Comparison of ENCODE assay signal across 9 cellular contexts in genomic region chr15:68559342-68560310, GRCh38. TPM values are rescaled to one million over a fixed set of nuclear protein-coding genes. Genes with fewer than 3 reads are reported as not detected.
DNase-seq lines count a peak whose midpoint lies in the region; ATAC-seq, FAIRE-seq and TF ChIP-seq lines count a peak whose summit lies in the region.
"Had no signal": no experiment of that assay in that cellular context is flagged by ENCODE, and none has a peak within 500 bp of the region (broad histone marks: within the 10 kb centered on the region; RNA-seq: fewer than 3 reads in every experiment).

No MANE protein-coding gene starts in this region.

- H2AFZ ChIP-seq in neuron (ENCODE audit: low read depth, low read length), result peak overlapping the region; percentile 57

- TF ChIP-seq CTCF in RWPE2 (IDR thresholded peaks at IDR 0.05; ENCODE audit: poor library complexity, severe bottlenecking), result peak; percentile 99

- peaks cover 0 to 1% (median 0%) of the 10 kb centered on the region in 3 donors for H3K9me3 Mint-ChIP-seq in IgD-negative memory B cell

- H3K36me3 ChIP-seq in RWPE2 (ENCODE audit: low read depth) (no peaks in the 10 kb centered on the region), neuron (ENCODE audit: insufficient read depth, low read length) (no peaks in the 10 kb centered on the region), stomach smooth muscle (ENCODE audit: control insufficient read depth in 2 of 2, insufficient read depth in 2 of 2, low read length in 2 of 2) (no peaks in the 10 kb centered on the region)

- ATAC-seq in RWPE2 (ENCODE audit: low read depth), result peak; percentile 89

- H3K4me3 ChIP-seq in RWPE2 (ENCODE audit: severe bottlenecking) (peak overlapping the region; percentile 17), neuron (ENCODE audit: low read length) (peak overlapping the region; percentile 47), stomach smooth muscle (ENCODE audit: low read length in 2 of 2) (peak overlapping the region; percentile 55 to 71)

- peak overlapping the region; percentile 75 to 94 (median 85) for H3K4me3 Mint-ChIP-seq in IgD-negative memory B cell

- peak; percentile 31 to 38 for DNase-seq in NCI-H187 (lab: John Stamatoyannopoulos, UW)
- no peak for DNase-seq in NCI-H187 treated with DMSO at 0.1 percent for 48 hours (lab: John Stamatoyannopoulos, UW)
- peak; percentile 85 for DNase-seq in RWPE2 (ENCODE audit: low spot score)
- peak; percentile 64 for DNase-seq in activated gamma-delta T cell treated with Interleukin-2 at 50 U/mL for 16 hours
- peak; percentile 63 to 85 for DNase-seq in frontal cortex (ENCODE audit: low spot score in 2 of 2)

- H3K27ac Mint-ChIP-seq in IgD-negative memory B cell, result peak overlapping the region in 2 of 3 donors; percentile 5 to 71

- no peak overlapping the region for H3K9ac ChIP-seq in stomach smooth muscle (ENCODE audit: low read length in 2 of 2)

- no peaks in the 10 kb centered on the region for H3K36me3 Mint-ChIP-seq in IgD-negative memory B cell

- H3K27ac ChIP-seq in RWPE2 (ENCODE audit: poor library complexity, severe bottlenecking) (no peak overlapping the region), stomach smooth muscle (ENCODE audit: low read length) (no peak overlapping the region)

- peaks cover 14 to 25% (median 19%) of the 10 kb centered on the region in 3 donors for H3K4me1 Mint-ChIP-seq in IgD-negative memory B cell

- H3K4me1 ChIP-seq in RWPE2 (ENCODE audit: insufficient read depth, poor library complexity, severe bottlenecking) (no peaks in the 10 kb centered on the region), neuron (ENCODE audit: insufficient read depth, low read length) (peaks cover 6% of the 10 kb centered on the region), stomach smooth muscle (ENCODE audit: control insufficient read depth, insufficient read depth, low read length) (no peaks in the 10 kb centered on the region)

- no peaks in the 10 kb centered on the region for H3K9me3 ChIP-seq in RWPE2 (ENCODE audit: severe bottlenecking)
- H3K9me3 ChIP-seq in neuron (ENCODE audit: low read length), result no peaks in the 10 kb centered on the region
- no peaks in the 10 kb centered on the region for H3K9me3 ChIP-seq in stomach smooth muscle (ENCODE audit: control insufficient read depth in 2 of 2, low read length in 2 of 2)

- H3K27me3 Mint-ChIP-seq in IgD-negative memory B cell, result peaks cover 28% of the 10 kb centered on the region

- FAIRE-seq in frontal cortex (lab: Jason Lieb, UNC), result no peak
- FAIRE-seq: G401.6 had no signal

- H3K27me3 ChIP-seq in RWPE2 (ENCODE audit: insufficient read depth, poor library complexity, severe bottlenecking), result no peaks in the 10 kb centered on the region
- peaks cover 9% of the 10 kb centered on the region for H3K27me3 ChIP-seq in neuron (ENCODE audit: insufficient read depth, low read length)
- peaks cover 10 to 21% of the 10 kb centered on the region in 2 donors for H3K27me3 ChIP-seq in stomach smooth muscle (ENCODE audit: control insufficient read depth in 1 of 2, insufficient read depth in 2 of 2, low read length in 2 of 2)

RNA-seq across cellular contexts. Expression of gene CORO2B, which starts 19.2 kb away (rescaled TPM):
- polyA plus RNA-seq in IgD-negative memory B cell, result 0.94 TPM
- total RNA-seq in frontal cortex, result 19.2 TPM
